Comparison of ENCODE assay signal across 9 cellular contexts in genomic region chr2:62305421-62306176, GRCh38.
A peak's percentile ranks its signal among the peaks of the same experiment; 100 is the strongest.
DNase-seq lines count a peak whose midpoint lies in the region; ATAC-seq and TF ChIP-seq lines count a peak whose summit lies in the region.
"Had no signal": no experiment of that assay in that cellular context is flagged by ENCODE, and none has a peak within 500 bp of the region (broad histone marks: within the 10 kb centered on the region; RNA-seq: fewer than 3 reads in every experiment).

No MANE protein-coding gene starts in this region.

- H3K27me3 Mint-ChIP-seq in glutamatergic neuron (ENCODE audit: unreplicated experiment) = no peaks in the 10 kb centered on the region

- DNase-seq in activated CD4-positive, alpha-beta T cell treated with anti-CD3 and anti-CD28 coated beads for 48 hours = peak; percentile 84
- DNase-seq in erythroblast (lab: John Stamatoyannopoulos, UW) (peak; percentile 65 to 87), glutamatergic neuron (no peak), foreskin fibroblast (no peak), posterior vena cava (ENCODE audit: low spot score) (no peak)
- DNase-seq in stimulated activated CD8-positive, alpha-beta memory T cell treated with anti-CD3 and anti-CD28 coated beads, Interleukin-2, amount 100 ng/mL, for 48 hours (ENCODE audit: low read depth in 2 of 2) = peak; percentile 57 to 67
- DNase-seq: midbrain had no signal

- no peak for TF ChIP-seq POLR2A in erythroblast (IDR thresholded peaks at IDR 0.05; ENCODE audit: low read length)

- H3K27ac ChIP-seq in KOPT-K1 (ENCODE audit: low read depth, low read length, poor library complexity, severe bottlenecking) = peak overlapping the region; percentile 87

- no peak overlapping the region for H3K27ac Mint-ChIP-seq in glutamatergic neuron (ENCODE audit: unreplicated experiment)

- intact Hi-C loops in posterior vena cava (cut with DNase I) = no loop called here

- no peaks in the 10 kb centered on the region for H3K36me3 ChIP-seq in KOPT-K1 (ENCODE audit: insufficient read depth, low read length)

- H3K4me1 Mint-ChIP-seq in glutamatergic neuron (ENCODE audit: low read depth, unreplicated experiment) = peaks cover 3% of the 10 kb centered on the region

- no peaks in the 10 kb centered on the region for H3K9me3 ChIP-seq in KOPT-K1 (ENCODE audit: insufficient read depth, low read length, poor library complexity, severe bottlenecking)

- no peaks in the 10 kb centered on the region for H3K36me3 Mint-ChIP-seq in glutamatergic neuron (ENCODE audit: unreplicated experiment)

- H3K9me3 Mint-ChIP-seq in glutamatergic neuron (ENCODE audit: unreplicated experiment) = peaks cover 5% of the 10 kb centered on the region

- H3K4me3 Mint-ChIP-seq in glutamatergic neuron (ENCODE audit: unreplicated experiment) = no peak overlapping the region

- no peak for ATAC-seq in GM21367 (IDR thresholded peaks at IDR 0.05; ENCODE audit: unreplicated experiment)

- no peak for TF ChIP-seq CTCF in glutamatergic neuron (IDR thresholded peaks at IDR 0.05; ENCODE audit: partially characterized antibody, unreplicated experiment)
- TF ChIP-seq CTCF in foreskin fibroblast (IDR thresholded peaks at IDR 0.05; ENCODE audit: low read depth, low read length) = no peak

- no peak overlapping the region for H3K4me3 ChIP-seq in foreskin fibroblast (ENCODE audit: low read depth in 1 of 2, low read length in 2 of 2)

Comparison
In these comparisons a context has a peak if more than half of its experiments do, and no peak if none do; other contexts are left out.
1. DNase-seq: peak in activated CD4-positive, alpha-beta T cell treated with anti-CD3 and anti-CD28 coated beads for 48 hours (single experiment), erythroblast (2 of 2) and stimulated activated CD8-positive, alpha-beta memory T cell treated with anti-CD3 and anti-CD28 coated beads, Interleukin-2, amount 100 ng/mL, for 48 hours (2 of 2); none in glutamatergic neuron (single experiment), foreskin fibroblast (0 of 2) and posterior vena cava (single experiment).